Comparison of ENCODE assay signal across 15 cellular contexts in the genomic region with DNA sequence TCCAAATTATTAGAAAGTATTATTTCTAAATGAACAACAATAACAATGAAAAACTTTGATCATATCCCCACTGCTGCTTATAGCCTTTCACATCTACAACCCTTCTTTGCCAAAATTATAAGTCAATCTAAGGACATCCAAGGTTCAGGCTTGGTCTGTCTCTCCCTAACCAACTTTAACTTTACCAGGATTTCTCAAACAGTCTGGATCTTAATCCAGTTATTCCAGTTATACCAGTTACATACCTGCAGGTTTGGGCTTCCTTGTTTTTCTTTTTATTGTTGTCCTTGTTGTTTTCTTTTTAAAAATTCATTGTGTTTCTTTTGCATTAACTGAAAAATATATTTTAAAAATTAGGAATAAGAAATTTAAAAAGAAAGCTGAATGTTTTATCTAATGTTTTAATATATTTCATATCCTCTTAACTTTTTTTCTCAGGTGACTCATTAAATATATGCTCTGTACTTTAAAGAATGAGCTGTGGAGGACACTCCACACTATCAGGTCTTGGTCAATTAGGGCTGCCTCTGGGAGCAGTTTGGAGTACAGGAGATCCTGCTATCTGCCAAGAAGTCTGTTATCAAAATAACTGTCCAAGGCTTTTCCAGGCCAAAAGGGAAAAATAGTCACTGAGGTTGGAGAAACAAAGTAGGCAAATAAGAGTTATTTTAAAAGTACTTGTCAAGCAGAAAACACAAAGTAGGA.
"Had no signal": no experiment of that assay in that cellular context is flagged by ENCODE, and none has a peak within 500 bp of the region (broad histone marks: within the 10 kb centered on the region; RNA-seq: fewer than 3 reads in every experiment).

No MANE protein-coding gene starts in this region.

- ATAC-seq: activated CD4-positive, alpha-beta T cell treated with anti-CD3 and anti-CD28 coated beads for 36 hours; left colon; lower lobe of right lung; sciatic nerve; stimulated activated naive B cell treated with anti-CD40 and anti-IgM and Interleukin-4, amounts not matched to agents 10 μg/mL and 1 μg/mL and 100 μg/mL, for 72 hours; WTC11 had no signal

- H3K4me1 ChIP-seq: lower lobe of right lung had no signal

- H3K27ac ChIP-seq: lower lobe of right lung had no signal

- DNase-seq: activated CD4-positive, alpha-beta T cell treated with anti-CD3 and anti-CD28 coated beads for 36 hours; activated CD4-positive, alpha-beta T cell treated with anti-CD3 and anti-CD28 coated beads, Interleukin-2, amount 50 U/mL, for 48 hours; amniotic stem cell; dermis blood vessel endothelial cell; effector memory CD4-positive, alpha-beta T cell; foreskin fibroblast; glutamatergic neuron; hippocampal formation; left colon; lower lobe of right lung; nephron progenitor cell; nucleus accumbens; stimulated activated naive B cell treated with anti-CD40 and anti-IgM and Interleukin-4, amounts not matched to agents 10 μg/mL and 1 μg/mL and 100 μg/mL, for 72 hours had no signal

- H3K4me3 ChIP-seq: lower lobe of right lung had no signal

- H3K9me3 ChIP-seq: lower lobe of right lung had no signal

- H3K36me3 ChIP-seq: lower lobe of right lung had no signal
